Comparison of ENCODE assay signal across 8 cellular contexts in genomic region chr9:125823874-125824406, GRCh38.
A peak's percentile ranks its signal among the peaks of the same experiment; 100 is the strongest.
DNase-seq lines count a peak whose midpoint lies in the region; ATAC-seq and TF ChIP-seq lines count a peak whose summit lies in the region.
"Not testable (repeated sequence)": the region's sequence is repeated elsewhere in the genome, so short reads cannot be mapped to it uniquely, and the experiment has no call there.

No MANE protein-coding gene starts in this region.

- peaks cover 15% of the 10 kb centered on the region for H3K4me1 Mint-ChIP-seq in activated T-helper 1 cell treated with anti-CD3 and anti-CD28 coated beads, Interleukin-12 subunit alpha, Interleukin-12 subunit beta, Interleukin-2, Interleukin-4 antibody, amounts not matched to agents 30 ng/mL and 10 ng/mL and 1 ng/mL, durations not matched to agents 14 hours and 24 hours and 36 hours (ENCODE audit: low read depth)
- H3K4me1 Mint-ChIP-seq in naive B cell: peaks cover 9 to 42% (median 15%) of the 10 kb centered on the region in 3 donors

- not testable (repeated sequence) for H3K4me1 ChIP-seq in fibroblast of lung (ENCODE audit: control insufficient read depth, extremely low read depth, insufficient read depth, low read length)
- H3K4me1 ChIP-seq in transverse colon: peaks cover 3 to 30% (median 6%) of the 10 kb centered on the region in 4 donors

- H2AFZ ChIP-seq in fibroblast of lung (ENCODE audit: low read length): not testable (repeated sequence)

- intact Hi-C loops in activated T-helper 1 cell treated with anti-CD3 and anti-CD28 coated beads, Interleukin-12 subunit alpha, Interleukin-12 subunit beta, Interleukin-2, Interleukin-4 antibody, amounts not matched to agents 30 ng/mL and 10 ng/mL and 1 ng/mL, durations not matched to agents 14 hours and 24 hours and 36 hours (cut with micrococcal nuclease): not testable (repeated sequence)
- intact Hi-C loops in transverse colon (cut with DNase I; ENCODE audit: low total_unique reads): loop anchor here (5.0 kb wide), 1 partner anchor 77 kb away; the partner anchor contains the start of gene PBX3

- TF ChIP-seq CTCF in GM13977 (IDR thresholded peaks at IDR 0.05; ENCODE audit: extremely low read depth, insufficient read depth, missing control alignments); HL-60 (IDR thresholded peaks at IDR 0.05; ENCODE audit: insufficient read depth, low read length); fibroblast of lung (conservative IDR thresholded peaks at IDR 0.05 in 1 of 2, IDR thresholded peaks at IDR 0.05 in 1 of 2; ENCODE audit: low read depth in 1 of 2, low read length in 2 of 2); transverse colon (IDR thresholded peaks at IDR 0.05): not testable (repeated sequence)

- not testable (repeated sequence) for H3K9me3 ChIP-seq in fibroblast of lung (ENCODE audit: control insufficient read depth, insufficient read depth, low read depth, low read length); transverse colon

- ATAC-seq in HG02610 (IDR thresholded peaks at IDR 0.05; ENCODE audit: unreplicated experiment) (peak; percentile 79), naive B cell (ENCODE audit: low read depth in 2 of 2) (peak; percentile 89 to 91)

- not testable (repeated sequence) for H3K27me3 Mint-ChIP-seq in activated T-helper 1 cell treated with anti-CD3 and anti-CD28 coated beads, Interleukin-12 subunit alpha, Interleukin-12 subunit beta, Interleukin-2, Interleukin-4 antibody, amounts not matched to agents 30 ng/mL and 10 ng/mL and 1 ng/mL, durations not matched to agents 14 hours and 24 hours and 36 hours (ENCODE audit: insufficient read depth); naive B cell

- H3K36me3 ChIP-seq in fibroblast of lung (ENCODE audit: control insufficient read depth, insufficient read depth, low read length); transverse colon: not testable (repeated sequence)

- not testable (repeated sequence) for H3K9ac ChIP-seq in fibroblast of lung (ENCODE audit: insufficient read depth, low read length)

- not testable (repeated sequence) for H3K9me3 Mint-ChIP-seq in activated T-helper 1 cell treated with anti-CD3 and anti-CD28 coated beads, Interleukin-12 subunit alpha, Interleukin-12 subunit beta, Interleukin-2, Interleukin-4 antibody, amounts not matched to agents 30 ng/mL and 10 ng/mL and 1 ng/mL, durations not matched to agents 14 hours and 24 hours and 36 hours; naive B cell

- H3K27ac Mint-ChIP-seq in activated T-helper 1 cell treated with anti-CD3 and anti-CD28 coated beads, Interleukin-12 subunit alpha, Interleukin-12 subunit beta, Interleukin-2, Interleukin-4 antibody, amounts not matched to agents 30 ng/mL and 10 ng/mL and 1 ng/mL, durations not matched to agents 14 hours and 24 hours and 36 hours: not testable (repeated sequence)
- H3K27ac Mint-ChIP-seq in naive B cell: peak overlapping the region; percentile 70 to 93 (median 80)

- not testable (repeated sequence) for H3K27me3 ChIP-seq in HL-60 (ENCODE audit: insufficient read depth, poor library complexity, severe bottlenecking); fibroblast of lung (ENCODE audit: control insufficient read depth, insufficient read depth, low read length); transverse colon

- H3K79me2 ChIP-seq in fibroblast of lung (ENCODE audit: control insufficient read depth, insufficient read depth, low read length): peaks cover 21% of the 10 kb centered on the region

- H3K4me3 Mint-ChIP-seq in activated T-helper 1 cell treated with anti-CD3 and anti-CD28 coated beads, Interleukin-12 subunit alpha, Interleukin-12 subunit beta, Interleukin-2, Interleukin-4 antibody, amounts not matched to agents 30 ng/mL and 10 ng/mL and 1 ng/mL, durations not matched to agents 14 hours and 24 hours and 36 hours: peak overlapping the region; percentile 62
- peak overlapping the region; percentile 56 to 92 (median 86) for H3K4me3 Mint-ChIP-seq in naive B cell

- WGBS in transverse colon (ENCODE audit: low coverage in 1 of 2), 2 donors: 57 to 62% methylated on average over 5 to 6 of the region's 6 CpGs

- H3K27ac ChIP-seq in HL-60 (replicated peaks): peak overlapping the region; percentile 58
- H3K27ac ChIP-seq in fibroblast of lung (ENCODE audit: insufficient read depth, low read length): not testable (repeated sequence)
- peak overlapping the region; percentile 10 to 47 (median 38) for H3K27ac ChIP-seq in transverse colon

- H3K4me2 ChIP-seq in fibroblast of lung (ENCODE audit: extremely low read depth, insufficient read depth, low read length): peak overlapping the region; percentile 11

- not testable (repeated sequence) for H4K20me1 ChIP-seq in fibroblast of lung (ENCODE audit: control insufficient read depth, extremely low read depth, insufficient read depth, low read length)

- H3K4me3 ChIP-seq in HL-60 (replicated peaks; ENCODE audit: insufficient read depth, low read length) (peak overlapping the region; percentile 24), transverse colon (peak overlapping the region in 2 of 4 donors; percentile 9 to 17)
- H3K4me3 ChIP-seq in fibroblast of lung (replicated peaks in 1 of 4; ENCODE audit: control extremely low read depth in 1 of 4, insufficient read depth in 1 of 4, low read depth in 3 of 4, low read length in 4 of 4): not testable (repeated sequence)

- H3K36me3 Mint-ChIP-seq in activated T-helper 1 cell treated with anti-CD3 and anti-CD28 coated beads, Interleukin-12 subunit alpha, Interleukin-12 subunit beta, Interleukin-2, Interleukin-4 antibody, amounts not matched to agents 30 ng/mL and 10 ng/mL and 1 ng/mL, durations not matched to agents 14 hours and 24 hours and 36 hours (ENCODE audit: low read depth); naive B cell: not testable (repeated sequence)

- not testable (repeated sequence) for TF ChIP-seq POLR2A in transverse colon (IDR thresholded peaks at IDR 0.05)

- DNase-seq in GM13977 (ENCODE audit: low spot score): peak; percentile 12
- DNase-seq in HL-60 (ENCODE audit: low read depth in 1 of 2, low spot score in 1 of 2): peak in 1 of 2 experiments; percentile 11
- peak; percentile 12 for DNase-seq in RPMI7951 (ENCODE audit: low read depth)
- DNase-seq in activated T-helper 1 cell treated with anti-CD3 and anti-CD28 coated beads, Interleukin-12 subunit alpha, Interleukin-12 subunit beta, Interleukin-2, Interleukin-4 antibody, amounts not matched to agents 30 ng/mL and 10 ng/mL and 1 ng/mL, durations not matched to agents 14 hours and 24 hours and 36 hours (ENCODE audit: low spot score); transverse colon: not testable (repeated sequence)
- peak in 1 of 2 donors; percentile 35 for DNase-seq in fibroblast of lung (ENCODE audit: low read depth in 2 of 2)
- peak; percentile 56 for DNase-seq in naive B cell

- in situ Hi-C loops in GM13977 (cut with MboI; ENCODE audit: low pct_unique_long_range_greater_than_20kb, low sequenced_read_pairs, unreplicated experiment); transverse colon (cut with MboI; ENCODE audit: low pct_ligation_motif_present in 1 of 4, low pct_unique_long_range_greater_than_20kb in 1 of 4, low sequenced_read_pairs in 3 of 4): not testable (repeated sequence)

- not testable (repeated sequence) for TF ChIP-seq EP300 in transverse colon (IDR thresholded peaks at IDR 0.05; ENCODE audit: low read depth)
